In genomic region chr13:78341032-78341431, GRCh38 we compare ENCODE assay signal across 15 cellular contexts.
DNase-seq lines count a peak whose midpoint lies in the region; ATAC-seq lines count a peak whose summit lies in the region.
"Had no signal": no experiment of that assay in that cellular context is flagged by ENCODE, and none has a peak within 500 bp of the region (broad histone marks: within the 10 kb centered on the region; RNA-seq: fewer than 3 reads in every experiment).

No MANE protein-coding gene starts in this region.

- no peaks in the 10 kb centered on the region for H3K9me3 ChIP-seq in Karpas-422 (ENCODE audit: low read length)

- no peaks in the 10 kb centered on the region for H3K36me3 Mint-ChIP-seq in stimulated activated memory B cell treated with anti-CD40 and anti-IgM and Interleukin-4, amounts not matched to agents 10 μg/mL and 1 μg/mL and 100 μg/mL, for 72 hours
- H3K36me3 Mint-ChIP-seq: stimulated activated effector memory CD8-positive, alpha-beta T cell treated with anti-CD3 and anti-CD28 coated beads, Interleukin-12 subunit alpha, Interleukin-12 subunit beta, amount 100 ng/mL, for 72 hours had no signal

- H3K4me1 Mint-ChIP-seq in stimulated activated memory B cell treated with anti-CD40 and anti-IgM and Interleukin-4, amounts not matched to agents 10 μg/mL and 1 μg/mL and 100 μg/mL, for 72 hours, result no peaks in the 10 kb centered on the region
- H3K4me1 Mint-ChIP-seq: stimulated activated effector memory CD8-positive, alpha-beta T cell treated with anti-CD3 and anti-CD28 coated beads, Interleukin-12 subunit alpha, Interleukin-12 subunit beta, amount 100 ng/mL, for 72 hours had no signal

- no peaks in the 10 kb centered on the region for H3K27me3 ChIP-seq in Karpas-422 (ENCODE audit: low read length)

- H3K9me3 Mint-ChIP-seq in stimulated activated memory B cell treated with anti-CD40 and anti-IgM and Interleukin-4, amounts not matched to agents 10 μg/mL and 1 μg/mL and 100 μg/mL, for 72 hours, result no peaks in the 10 kb centered on the region

- no peak overlapping the region for H3K27ac ChIP-seq in Karpas-422 (ENCODE audit: low read length)
- H3K27ac ChIP-seq: coronary artery, HL-60, PC-9 had no signal

- H2AFZ ChIP-seq in Karpas-422 (ENCODE audit: low read length), result no peak overlapping the region
- H2AFZ ChIP-seq: PC-9 had no signal

- no peaks in the 10 kb centered on the region for H3K4me1 ChIP-seq in Karpas-422 (ENCODE audit: low read length)

- no peaks in the 10 kb centered on the region for H3K27me3 Mint-ChIP-seq in stimulated activated memory B cell treated with anti-CD40 and anti-IgM and Interleukin-4, amounts not matched to agents 10 μg/mL and 1 μg/mL and 100 μg/mL, for 72 hours

- ATAC-seq in GM18502 (IDR thresholded peaks at IDR 0.05; ENCODE audit: poor library complexity, unreplicated experiment) (peak; percentile 83), GM19463 (IDR thresholded peaks at IDR 0.05; ENCODE audit: unreplicated experiment) (peak; percentile 74), HG02763 (IDR thresholded peaks at IDR 0.05; ENCODE audit: unreplicated experiment) (peak; percentile 84), HG03469 (IDR thresholded peaks at IDR 0.05; ENCODE audit: unreplicated experiment) (peak; percentile 61)
- ATAC-seq in stimulated activated memory B cell treated with anti-CD40 and anti-IgM and Interleukin-4, amounts not matched to agents 10 μg/mL and 1 μg/mL and 100 μg/mL, for 72 hours, result no peak
- ATAC-seq: stimulated activated effector memory CD8-positive, alpha-beta T cell treated with anti-CD3 and anti-CD28 coated beads, Interleukin-12 subunit alpha, Interleukin-12 subunit beta, amount 100 ng/mL, for 72 hours had no signal

- H4K20me1 ChIP-seq in Karpas-422 (ENCODE audit: insufficient read depth, low read depth, low read length), result no peaks in the 10 kb centered on the region

- H3K9me2 ChIP-seq in Karpas-422 (replicated peaks; ENCODE audit: insufficient read depth, low read length), result no peaks in the 10 kb centered on the region

- no peak overlapping the region for H3K9ac ChIP-seq in Karpas-422 (ENCODE audit: low read length)

- DNase-seq in Karpas-422 (no peak), kidney glomerular epithelial cell (lab: John Stamatoyannopoulos, UW) (no peak), RPMI8226 (no peak)
- DNase-seq: activated CD4-positive, alpha-beta T cell treated with anti-CD3 and anti-CD28 coated beads for 1 hour; activated T-cell treated with anti-CD3 and anti-CD28 coated beads, Interleukin-2, amount 50 U/mL, for 1 hour; PC-9; stimulated activated CD4-positive, alpha-beta T cell treated with anti-CD3 and anti-CD28 coated beads, Interleukin-1b, Interleukin-23, amount 100 ng/mL, for 48 hours had no signal

- no peaks in the 10 kb centered on the region for H3K79me2 ChIP-seq in Karpas-422 (ENCODE audit: low read length)

- H3K36me3 ChIP-seq in Karpas-422 (ENCODE audit: insufficient read depth, low read length), result no peaks in the 10 kb centered on the region

- no peak overlapping the region for H3K4me3 Mint-ChIP-seq in stimulated activated memory B cell treated with anti-CD40 and anti-IgM and Interleukin-4, amounts not matched to agents 10 μg/mL and 1 μg/mL and 100 μg/mL, for 72 hours
- H3K4me3 Mint-ChIP-seq: stimulated activated effector memory CD8-positive, alpha-beta T cell treated with anti-CD3 and anti-CD28 coated beads, Interleukin-12 subunit alpha, Interleukin-12 subunit beta, amount 100 ng/mL, for 72 hours had no signal

- H3K4me2 ChIP-seq in Karpas-422 (ENCODE audit: low read depth, low read length, poor library complexity, severe bottlenecking), result no peak overlapping the region
- H3K4me2 ChIP-seq: PC-9 had no signal

- H3K4me3 ChIP-seq in Karpas-422 (ENCODE audit: low read length), result no peak overlapping the region
- H3K4me3 ChIP-seq: coronary artery, PC-9 had no signal

- no peak overlapping the region for H3K27ac Mint-ChIP-seq in stimulated activated memory B cell treated with anti-CD40 and anti-IgM and Interleukin-4, amounts not matched to agents 10 μg/mL and 1 μg/mL and 100 μg/mL, for 72 hours
- H3K27ac Mint-ChIP-seq: stimulated activated effector memory CD8-positive, alpha-beta T cell treated with anti-CD3 and anti-CD28 coated beads, Interleukin-12 subunit alpha, Interleukin-12 subunit beta, amount 100 ng/mL, for 72 hours had no signal
